14 cellular contexts compared by ENCODE assay signal in genomic region chr16:53924311-53924860, GRCh38.
DNase-seq lines count a peak whose midpoint lies in the region; TF ChIP-seq lines count a peak whose summit lies in the region.
"Had no signal": no experiment of that assay in that cellular context is flagged by ENCODE, and none has a peak within 500 bp of the region (broad histone marks: within the 10 kb centered on the region; RNA-seq: fewer than 3 reads in every experiment).

No MANE protein-coding gene starts in this region.

- intact Hi-C loops in ovary (cut with DNase I), result no loop called here

- no peaks in the 10 kb centered on the region for H3K36me3 Mint-ChIP-seq in neural crest cell (ENCODE audit: low read depth)

- H3K27me3 ChIP-seq in ovary, result no peaks in the 10 kb centered on the region

- H3K4me3 ChIP-seq in HEK293 (ENCODE audit: low read depth, low read length) (no peak overlapping the region), choroid plexus epithelial cell (ENCODE audit: low read depth, low read length) (no peak overlapping the region), ovary (no peak overlapping the region)

- H3K4me1 Mint-ChIP-seq in neural crest cell, result peaks cover 49% of the 10 kb centered on the region

- peak; percentile 36 for DNase-seq in COLO829 (ENCODE audit: low spot score)
- DNase-seq in choroid plexus epithelial cell (ENCODE audit: low read depth), result peak; percentile 17
- no peak for DNase-seq in neural crest cell (ENCODE audit: low read depth, low spot score)
- DNase-seq in NK-92 treated with Interleukin-12 subunit alpha and Interleukin-12 subunit beta, amount 100 ng/mL, for 24 hours (lab: John Stamatoyannopoulos, UW), result no peak
- no peak for DNase-seq in A172 (ENCODE audit: low spot score)
- DNase-seq in ovary, result no peak
- DNase-seq: HCEC 1CT, NCI-H1417 treated with DMSO at 0.1 percent for 48 hours, NCI-H1930, NCI-H446 treated with DMSO at 0.1 percent for 48 hours, NCI-H748 treated with DMSO at 0.1 percent for 48 hours, SK-N-SH had no signal

- H3K9me3 Mint-ChIP-seq in neural crest cell, result no peaks in the 10 kb centered on the region

- no peak for TF ChIP-seq POLR2A in ovary (IDR thresholded peaks at IDR 0.05)

- H3K36me3 ChIP-seq in HEK293 (ENCODE audit: control insufficient read depth in 2 of 2, insufficient read depth in 1 of 2, low read length in 2 of 2), result no peaks in the 10 kb centered on the region
- H3K36me3 ChIP-seq in ovary, result no peaks in the 10 kb centered on the region

- POLR2A ChIA-PET in HEK293 (lab: Yijun Ruan, JAX), result no interaction called here

- whole genome bisulfite sequencing in ovary, 3 donors, result 80 to 90% (median 82%) methylated on average over 7 of the region's 7 CpGs

- TF ChIP-seq CTCF in HEK293 (tag by site-specific recombination; IDR thresholded peaks at IDR 0.05) (no peak), choroid plexus epithelial cell (conservative IDR thresholded peaks at IDR 0.05; ENCODE audit: low read depth, low read length) (no peak), neural crest cell (conservative IDR thresholded peaks at IDR 0.05) (no peak), ovary (IDR thresholded peaks at IDR 0.05) (no peak)

- peak overlapping the region; percentile 10 for H3K4me3 Mint-ChIP-seq in neural crest cell

- H3K9me3 ChIP-seq in HEK293 (ENCODE audit: control insufficient read depth, insufficient read depth, low read depth, low read length) (no peaks in the 10 kb centered on the region), ovary (no peaks in the 10 kb centered on the region)
- H3K9me3 ChIP-seq: SK-N-SH had no signal

- H3K4me1 ChIP-seq in HEK293 (ENCODE audit: control insufficient read depth, insufficient read depth, low read length) (peaks cover 26% of the 10 kb centered on the region), ovary (ENCODE audit: insufficient read depth) (peaks cover 2% of the 10 kb centered on the region)

- H3K27me3 Mint-ChIP-seq in neural crest cell (ENCODE audit: low read depth), result peaks cover 2% of the 10 kb centered on the region

- CTCF ChIA-PET in HEK293 (lab: Yijun Ruan, JAX), result interaction anchor here (0.7 kb wide), 2 partner anchors 25 to 300 kb away, joined by 3 to 4 read pairs; no protein-coding TSS in a partner anchor

- no peak overlapping the region for H3K27ac Mint-ChIP-seq in neural crest cell (ENCODE audit: unreplicated experiment)

- no peak for TF ChIP-seq EP300 in ovary (IDR thresholded peaks at IDR 0.05)

- H3K27ac ChIP-seq in HEK293 (ENCODE audit: extremely low read depth, low read depth, low read length) (no peak overlapping the region), ovary (no peak overlapping the region)
- H3K27ac ChIP-seq: C4-2B had no signal

TF ChIP-seq in HEK293, 187 proteins besides CTCF, POLR2A, EP300 and RAD21:
- peak; percentile 37; the same call in 1 of the 2 replicates for TF ChIP-seq PRDM10 (tag by site-specific recombination; IDR thresholded peaks at IDR 0.05)
- no peak for TF ChIP-seq ZNF248 (tag by site-specific recombination; IDR thresholded peaks at IDR 0.05)

Comparison
In these comparisons a context has a peak if more than half of its experiments do, and no peak if none do; other contexts are left out.
1. DNase-seq: peak in COLO829 (single experiment) and choroid plexus epithelial cell (single experiment); none in neural crest cell (single experiment), NK-92 treated with Interleukin-12 subunit alpha and Interleukin-12 subunit beta, amount 100 ng/mL, for 24 hours (single experiment), A172 (single experiment) and ovary (0 of 5).